17 cellular contexts compared by ENCODE assay signal in genomic region chr3:53750253-53751210, GRCh38.
DNase-seq lines count a peak whose midpoint lies in the region; ATAC-seq and TF ChIP-seq lines count a peak whose summit lies in the region.
"Had no signal": no experiment of that assay in that cellular context is flagged by ENCODE, and none has a peak within 500 bp of the region (broad histone marks: within the 10 kb centered on the region; RNA-seq: fewer than 3 reads in every experiment).

No MANE protein-coding gene starts in this region.

- peak in 1 of 2 donors; percentile 45 for ATAC-seq in activated T-cell treated with anti-CD3 and anti-CD28 coated beads, Interleukin-2, amount 50 U/mL, for 72 hours (replicated peaks in 1 of 2)
- peak; percentile 69 for ATAC-seq in stimulated activated memory B cell treated with anti-CD40 and anti-IgM and Interleukin-4, amounts not matched to agents 10 μg/mL and 1 μg/mL and 100 μg/mL, for 72 hours
- ATAC-seq: left lobe of liver, sciatic nerve had no signal

- no peaks in the 10 kb centered on the region for H3K9me3 Mint-ChIP-seq in activated T-cell treated with anti-CD3 and anti-CD28 coated beads, Interleukin-2, amount 50 U/mL, for 72 hours
- H3K9me3 Mint-ChIP-seq in dendritic cell treated with granulocyte-macrophage colony-stimulating factor and Interleukin-4, amounts not matched to agents 40 ng/mL and 50 ng/mL, for 4 days = no peaks in the 10 kb centered on the region
- H3K9me3 Mint-ChIP-seq in stimulated activated memory B cell treated with anti-CD40 and anti-IgM and Interleukin-4, amounts not matched to agents 10 μg/mL and 1 μg/mL and 100 μg/mL, for 72 hours = no peaks in the 10 kb centered on the region
- H3K9me3 Mint-ChIP-seq: nephron progenitor cell had no signal

- H3K27ac ChIP-seq in HEK293 (ENCODE audit: extremely low read depth, low read depth, low read length) = no peak overlapping the region
- H3K27ac ChIP-seq: colonic mucosa, stomach had no signal

- no peaks in the 10 kb centered on the region for H3K4me1 ChIP-seq in HEK293 (ENCODE audit: control insufficient read depth, insufficient read depth, low read length)
- H3K4me1 ChIP-seq: colonic mucosa, stomach had no signal

- H3K27me3 Mint-ChIP-seq in activated T-cell treated with anti-CD3 and anti-CD28 coated beads, Interleukin-2, amount 50 U/mL, for 72 hours (ENCODE audit: low read depth) = peaks cover 12% of the 10 kb centered on the region
- H3K27me3 Mint-ChIP-seq in dendritic cell treated with granulocyte-macrophage colony-stimulating factor and Interleukin-4, amounts not matched to agents 40 ng/mL and 50 ng/mL, for 4 days = no peaks in the 10 kb centered on the region
- no peaks in the 10 kb centered on the region for H3K27me3 Mint-ChIP-seq in stimulated activated memory B cell treated with anti-CD40 and anti-IgM and Interleukin-4, amounts not matched to agents 10 μg/mL and 1 μg/mL and 100 μg/mL, for 72 hours

- no peaks in the 10 kb centered on the region for H3K9me3 ChIP-seq in HEK293 (ENCODE audit: control insufficient read depth, insufficient read depth, low read depth, low read length)
- H3K9me3 ChIP-seq: colonic mucosa, SK-N-SH, stomach had no signal

- peak overlapping the region; percentile 41 to 66 for H3K4me3 Mint-ChIP-seq in activated T-cell treated with anti-CD3 and anti-CD28 coated beads, Interleukin-2, amount 50 U/mL, for 72 hours
- peak overlapping the region; percentile 14 for H3K4me3 Mint-ChIP-seq in dendritic cell treated with granulocyte-macrophage colony-stimulating factor and Interleukin-4, amounts not matched to agents 40 ng/mL and 50 ng/mL, for 4 days
- H3K4me3 Mint-ChIP-seq in stimulated activated memory B cell treated with anti-CD40 and anti-IgM and Interleukin-4, amounts not matched to agents 10 μg/mL and 1 μg/mL and 100 μg/mL, for 72 hours = peak overlapping the region; percentile 54
- H3K4me3 Mint-ChIP-seq: nephron progenitor cell had no signal

- DNase-seq in activated T-cell treated with anti-CD3 and anti-CD28 coated beads, Interleukin-2, amount 50 U/mL, for 72 hours = peak in 1 of 2 donors; percentile 18
- DNase-seq in activated T-cell treated with anti-CD3 and anti-CD28 coated beads for 4 hours = no peak
- no peak for DNase-seq in cortex of kidney (lab: John Stamatoyannopoulos, UW)
- DNase-seq in ecto neural progenitor cell (ENCODE audit: low spot score) = no peak
- no peak for DNase-seq in NCI-H748 treated with DMSO at 0.1 percent for 48 hours (lab: John Stamatoyannopoulos, UW)
- DNase-seq: amniotic stem cell, colonic mucosa, NCI-H2227 treated with DMSO at 0.1 percent for 48 hours, nephron progenitor cell, OCI-M1, SK-N-SH, stomach had no signal

- no peaks in the 10 kb centered on the region for H3K36me3 Mint-ChIP-seq in activated T-cell treated with anti-CD3 and anti-CD28 coated beads, Interleukin-2, amount 50 U/mL, for 72 hours (ENCODE audit: insufficient read depth in 2 of 2)
- peaks cover 36% of the 10 kb centered on the region for H3K36me3 Mint-ChIP-seq in dendritic cell treated with granulocyte-macrophage colony-stimulating factor and Interleukin-4, amounts not matched to agents 40 ng/mL and 50 ng/mL, for 4 days (ENCODE audit: low read depth)
- peaks cover 37% of the 10 kb centered on the region for H3K36me3 Mint-ChIP-seq in stimulated activated memory B cell treated with anti-CD40 and anti-IgM and Interleukin-4, amounts not matched to agents 10 μg/mL and 1 μg/mL and 100 μg/mL, for 72 hours

- H3K36me3 ChIP-seq in HEK293 (ENCODE audit: control insufficient read depth in 2 of 2, insufficient read depth in 1 of 2, low read length in 2 of 2) = no peaks in the 10 kb centered on the region
- H3K36me3 ChIP-seq: colonic mucosa, stomach had no signal

- no peak for TF ChIP-seq CTCF in HEK293 (tag by site-specific recombination; IDR thresholded peaks at IDR 0.05)

- POLR2A ChIA-PET in HEK293 (lab: Yijun Ruan, JAX) = no interaction called here

- H3K4me1 Mint-ChIP-seq in activated T-cell treated with anti-CD3 and anti-CD28 coated beads, Interleukin-2, amount 50 U/mL, for 72 hours (ENCODE audit: low read depth) = peaks cover 51% of the 10 kb centered on the region
- H3K4me1 Mint-ChIP-seq in dendritic cell treated with granulocyte-macrophage colony-stimulating factor and Interleukin-4, amounts not matched to agents 40 ng/mL and 50 ng/mL, for 4 days (ENCODE audit: low read depth) = peaks cover 95% of the 10 kb centered on the region
- peaks cover 78% of the 10 kb centered on the region for H3K4me1 Mint-ChIP-seq in stimulated activated memory B cell treated with anti-CD40 and anti-IgM and Interleukin-4, amounts not matched to agents 10 μg/mL and 1 μg/mL and 100 μg/mL, for 72 hours

- CTCF ChIA-PET in HEK293 (lab: Yijun Ruan, JAX) = no interaction called here

- intact Hi-C loops in dendritic cell treated with granulocyte-macrophage colony-stimulating factor and Interleukin-4, amounts not matched to agents 40 ng/mL and 50 ng/mL, for 4 days (cut with micrococcal nuclease) = loop anchor here (5.0 kb wide), 1 partner anchor 33 kb away; no protein-coding TSS in a partner anchor

- peak overlapping the region; percentile 82 for H3K27ac Mint-ChIP-seq in activated T-cell treated with anti-CD3 and anti-CD28 coated beads, Interleukin-2, amount 50 U/mL, for 72 hours
- peak overlapping the region; percentile 99 for H3K27ac Mint-ChIP-seq in dendritic cell treated with granulocyte-macrophage colony-stimulating factor and Interleukin-4, amounts not matched to agents 40 ng/mL and 50 ng/mL, for 4 days
- peak overlapping the region; percentile 97 for H3K27ac Mint-ChIP-seq in stimulated activated memory B cell treated with anti-CD40 and anti-IgM and Interleukin-4, amounts not matched to agents 10 μg/mL and 1 μg/mL and 100 μg/mL, for 72 hours
- H3K27ac Mint-ChIP-seq: nephron progenitor cell had no signal

- no peak overlapping the region for H3K4me3 ChIP-seq in HEK293 (ENCODE audit: low read depth, low read length)
- H3K4me3 ChIP-seq: colonic mucosa, stomach had no signal

TF ChIP-seq in HEK293, 187 proteins besides CTCF, POLR2A, EP300 and RAD21:
- TF ChIP-seq, protein P1, sequence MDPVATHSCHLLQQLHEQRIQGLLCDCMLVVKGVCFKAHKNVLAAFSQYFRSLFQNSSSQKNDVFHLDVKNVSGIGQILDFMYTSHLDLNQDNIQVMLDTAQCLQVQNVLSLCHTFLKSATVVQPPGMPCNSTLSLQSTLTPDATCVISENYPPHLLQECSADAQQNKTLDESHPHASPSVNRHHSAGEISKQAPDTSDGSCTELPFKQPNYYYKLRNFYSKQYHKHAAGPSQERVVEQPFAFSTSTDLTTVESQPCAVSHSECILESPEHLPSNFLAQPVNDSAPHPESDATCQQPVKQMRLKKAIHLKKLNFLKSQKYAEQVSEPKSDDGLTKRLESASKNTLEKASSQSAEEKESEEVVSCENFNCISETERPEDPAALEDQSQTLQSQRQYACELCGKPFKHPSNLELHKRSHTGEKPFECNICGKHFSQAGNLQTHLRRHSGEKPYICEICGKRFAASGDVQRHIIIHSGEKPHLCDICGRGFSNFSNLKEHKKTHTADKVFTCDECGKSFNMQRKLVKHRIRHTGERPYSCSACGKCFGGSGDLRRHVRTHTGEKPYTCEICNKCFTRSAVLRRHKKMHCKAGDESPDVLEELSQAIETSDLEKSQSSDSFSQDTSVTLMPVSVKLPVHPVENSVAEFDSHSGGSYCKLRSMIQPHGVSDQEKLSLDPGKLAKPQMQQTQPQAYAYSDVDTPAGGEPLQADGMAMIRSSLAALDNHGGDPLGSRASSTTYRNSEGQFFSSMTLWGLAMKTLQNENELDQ (tag by site-specific recombination; IDR thresholded peaks at IDR 0.05; ENCODE audit: low read depth) = no peak
- TF ChIP-seq ZIC2 (tag by site-specific recombination; IDR thresholded peaks at IDR 0.05) (peak; percentile 31; the same call in 1 of the 2 replicates), ZNF830 (tag by site-specific recombination; IDR thresholded peaks at IDR 0.05; ENCODE audit: low read depth) (no peak)
